ENCODE assay signal across 17 cellular contexts in genomic region chr11:1178906-1179305, GRCh38. TPM values are rescaled to one million over a fixed set of nuclear protein-coding genes. Genes with fewer than 3 reads are reported as not detected.
A peak's percentile ranks its signal among the peaks of the same experiment; 100 is the strongest.
DNase-seq lines count a peak whose midpoint lies in the region; ATAC-seq and TF ChIP-seq lines count a peak whose summit lies in the region.
"Had no signal": no experiment of that assay in that cellular context is flagged by ENCODE, and none has a peak within 500 bp of the region (broad histone marks: within the 10 kb centered on the region; RNA-seq: fewer than 3 reads in every experiment).

No MANE protein-coding gene starts in this region.

- intact Hi-C loops in heart left ventricle (cut with DNase I) (no loop called here), heart right ventricle (cut with DNase I) (no loop called here), right cardiac atrium (cut with DNase I) (no loop called here), psoas muscle (cut with DNase I) (no loop called here)

- no peaks in the 10 kb centered on the region for H3K4me1 ChIP-seq in heart left ventricle
- no peaks in the 10 kb centered on the region for H3K4me1 ChIP-seq in heart right ventricle
- no peaks in the 10 kb centered on the region for H3K4me1 ChIP-seq in right cardiac atrium (ENCODE audit: control insufficient read depth, insufficient read depth, low read length)
- no peaks in the 10 kb centered on the region for H3K4me1 ChIP-seq in psoas muscle
- no peaks in the 10 kb centered on the region for H3K4me1 ChIP-seq in suprapubic skin

- TF ChIP-seq EP300 in suprapubic skin (IDR thresholded peaks at IDR 0.05): no peak

- ATAC-seq in heart left ventricle (no peak), heart right ventricle (no peak), right cardiac atrium (no peak), psoas muscle (no peak), HG03432 (IDR thresholded peaks at IDR 0.05; ENCODE audit: unreplicated experiment) (no peak)
- ATAC-seq: GM12878, HCT116 had no signal

- no peak overlapping the region for H3K4me3 Mint-ChIP-seq in chondrocyte (ENCODE audit: unreplicated experiment)
- H3K4me3 Mint-ChIP-seq: CD4-positive, alpha-beta memory T cell had no signal

- H3K27me3 Mint-ChIP-seq in chondrocyte (ENCODE audit: low read depth): peaks cover 2% of the 10 kb centered on the region

- DNase-seq in heart left ventricle: peak in 3 of 5 donors; percentile 13 to 50 (median 15)
- no peak for DNase-seq in heart right ventricle
- peak; percentile 77 for DNase-seq in chondrocyte (ENCODE audit: low spot score)
- peak in 2 of 3 donors; percentile 33 to 37 for DNase-seq in right cardiac atrium
- DNase-seq in psoas muscle: peak; percentile 10 to 40
- DNase-seq in suprapubic skin (ENCODE audit: low spot score in 2 of 2): no peak
- DNase-seq in NCI-H1694 (lab: John Stamatoyannopoulos, UW): no peak
- DNase-seq: ACHN; C1 segment of cervical spinal cord; CD4-positive, alpha-beta memory T cell; DMS79 had no signal

- H3K36me3 Mint-ChIP-seq in chondrocyte (ENCODE audit: low read depth): no peaks in the 10 kb centered on the region
- H3K36me3 Mint-ChIP-seq: CD4-positive, alpha-beta memory T cell had no signal

- H3K4me1 Mint-ChIP-seq in chondrocyte (ENCODE audit: low read depth): no peaks in the 10 kb centered on the region

- TF ChIP-seq CTCF in heart left ventricle (IDR thresholded peaks at IDR 0.05) (no peak), heart right ventricle (IDR thresholded peaks at IDR 0.05) (no peak), chondrocyte (IDR thresholded peaks at IDR 0.05) (no peak), psoas muscle (IDR thresholded peaks at IDR 0.05) (no peak), suprapubic skin (IDR thresholded peaks at IDR 0.05) (no peak)

- TF ChIP-seq POLR2A in heart left ventricle (IDR thresholded peaks at IDR 0.05) (no peak), suprapubic skin (IDR thresholded peaks at IDR 0.05) (no peak)

- H3K4me3 ChIP-seq in heart left ventricle (no peak overlapping the region), heart right ventricle (no peak overlapping the region), right cardiac atrium (ENCODE audit: low read length) (no peak overlapping the region), psoas muscle (no peak overlapping the region), suprapubic skin (no peak overlapping the region)
- H3K4me3 ChIP-seq: GM12878 had no signal

- no peak overlapping the region for H3K27ac ChIP-seq in heart left ventricle
- H3K27ac ChIP-seq in heart right ventricle: no peak overlapping the region
- no peak overlapping the region for H3K27ac ChIP-seq in right cardiac atrium (ENCODE audit: low read length)
- no peak overlapping the region for H3K27ac ChIP-seq in psoas muscle
- no peak overlapping the region for H3K27ac ChIP-seq in suprapubic skin

- no peak overlapping the region for H3K27ac Mint-ChIP-seq in chondrocyte (ENCODE audit: unreplicated experiment)
- H3K27ac Mint-ChIP-seq: CD4-positive, alpha-beta memory T cell had no signal

- H3K9me3 ChIP-seq in heart left ventricle (no peaks in the 10 kb centered on the region), heart right ventricle (no peaks in the 10 kb centered on the region), right cardiac atrium (ENCODE audit: control insufficient read depth, low read length) (no peaks in the 10 kb centered on the region), psoas muscle (no peaks in the 10 kb centered on the region), suprapubic skin (no peaks in the 10 kb centered on the region)

- H3K27me3 ChIP-seq in heart left ventricle: peaks cover 0 to 6% (median 0%) of the 10 kb centered on the region in 9 donors
- H3K27me3 ChIP-seq in heart right ventricle: peaks cover 0 to 24% (median 5%) of the 10 kb centered on the region in 7 donors
- H3K27me3 ChIP-seq in right cardiac atrium (ENCODE audit: control insufficient read depth, insufficient read depth): no peaks in the 10 kb centered on the region
- H3K27me3 ChIP-seq in psoas muscle (ENCODE audit: insufficient read depth in 3 of 3, low read length in 2 of 3): peaks cover 0 to 14% (median 7%) of the 10 kb centered on the region in 3 donors
- H3K27me3 ChIP-seq in suprapubic skin: peaks cover 28% of the 10 kb centered on the region

- no peaks in the 10 kb centered on the region for H3K36me3 ChIP-seq in heart left ventricle
- no peaks in the 10 kb centered on the region for H3K36me3 ChIP-seq in heart right ventricle
- H3K36me3 ChIP-seq in psoas muscle (ENCODE audit: insufficient read depth in 1 of 2, low read depth in 1 of 2): no peaks in the 10 kb centered on the region
- H3K36me3 ChIP-seq in suprapubic skin: no peaks in the 10 kb centered on the region

- WGBS in heart left ventricle, 4 donors: 87 to 89% (median 88%) methylated on average over 25 to 29 of the region's 29 CpGs
- WGBS in heart right ventricle, 2 donors: 89% methylated on average over 29 of the region's 29 CpGs
- WGBS in right cardiac atrium: 91% methylated on average over 29 of the region's 29 CpGs
- 83 to 91% (median 84%) methylated on average over 27 to 29 of the region's 29 CpGs for WGBS in psoas muscle, 3 donors
- 83% methylated on average over 13 of the region's 29 CpGs for WGBS in suprapubic skin

- no peaks in the 10 kb centered on the region for H3K9me3 Mint-ChIP-seq in chondrocyte (ENCODE audit: low read depth)
- H3K9me3 Mint-ChIP-seq: CD4-positive, alpha-beta memory T cell had no signal

RNA-seq across cellular contexts. Expression of gene MUC5AC, which starts 21.2 kb away (rescaled TPM):
- not detected for total RNA-seq in heart left ventricle
- polyA plus RNA-seq in heart left ventricle: not detected
- total RNA-seq in heart right ventricle: not detected
- polyA plus RNA-seq in heart right ventricle: not detected
- total RNA-seq in chondrocyte: not detected in 3 replicates
- total RNA-seq in right cardiac atrium: not detected
- not detected for polyA plus RNA-seq in right cardiac atrium
- total RNA-seq in psoas muscle: under 1 TPM in 1 of 4 donors, not detected in 3; 0.02 TPM
- polyA plus RNA-seq in psoas muscle: not detected
- not detected for total RNA-seq in suprapubic skin
- total RNA-seq: A172; CD4-positive, alpha-beta memory T cell; G401; GM12878; H4 had no signal
- polyA plus RNA-seq: CD4-positive, alpha-beta memory T cell had no signal

RNA-seq across cellular contexts. Expression of gene MUC5B, which starts 44.0 kb away (rescaled TPM):
- total RNA-seq in heart left ventricle: not detected
- polyA plus RNA-seq in heart left ventricle: under 1 TPM in 1 of 2 donors, not detected in 1; 0.01 TPM
- total RNA-seq in heart right ventricle: not detected
- polyA plus RNA-seq in heart right ventricle: not detected
- not detected in 3 replicates for total RNA-seq in chondrocyte
- not detected for total RNA-seq in right cardiac atrium
- under 0.01 TPM for polyA plus RNA-seq in right cardiac atrium
- under 1 TPM in 3 of 4 donors, not detected in 1; 0.02 to 0.41 (median 0.20) TPM for total RNA-seq in psoas muscle
- polyA plus RNA-seq in psoas muscle: under 1 TPM in 1 of 3 donors, not detected in 2; under 0.01 TPM
- total RNA-seq in suprapubic skin: under 1 TPM; 0.08 to 0.34 (median 0.13) TPM
- total RNA-seq: A172; CD4-positive, alpha-beta memory T cell; G401; H4 had no signal
- polyA plus RNA-seq: CD4-positive, alpha-beta memory T cell; GM12878 had no signal

Comparison
In these comparisons a context has a peak if more than half of its experiments do, and no peak if none do; other contexts are left out.
1. DNase-seq: peak in heart left ventricle (3 of 5), chondrocyte (single experiment), right cardiac atrium (2 of 3) and psoas muscle (2 of 2); none in heart right ventricle (0 of 2), suprapubic skin (0 of 2) and NCI-H1694 (single experiment).